ENCODE assay signal across 8 cellular contexts in the genomic region with DNA sequence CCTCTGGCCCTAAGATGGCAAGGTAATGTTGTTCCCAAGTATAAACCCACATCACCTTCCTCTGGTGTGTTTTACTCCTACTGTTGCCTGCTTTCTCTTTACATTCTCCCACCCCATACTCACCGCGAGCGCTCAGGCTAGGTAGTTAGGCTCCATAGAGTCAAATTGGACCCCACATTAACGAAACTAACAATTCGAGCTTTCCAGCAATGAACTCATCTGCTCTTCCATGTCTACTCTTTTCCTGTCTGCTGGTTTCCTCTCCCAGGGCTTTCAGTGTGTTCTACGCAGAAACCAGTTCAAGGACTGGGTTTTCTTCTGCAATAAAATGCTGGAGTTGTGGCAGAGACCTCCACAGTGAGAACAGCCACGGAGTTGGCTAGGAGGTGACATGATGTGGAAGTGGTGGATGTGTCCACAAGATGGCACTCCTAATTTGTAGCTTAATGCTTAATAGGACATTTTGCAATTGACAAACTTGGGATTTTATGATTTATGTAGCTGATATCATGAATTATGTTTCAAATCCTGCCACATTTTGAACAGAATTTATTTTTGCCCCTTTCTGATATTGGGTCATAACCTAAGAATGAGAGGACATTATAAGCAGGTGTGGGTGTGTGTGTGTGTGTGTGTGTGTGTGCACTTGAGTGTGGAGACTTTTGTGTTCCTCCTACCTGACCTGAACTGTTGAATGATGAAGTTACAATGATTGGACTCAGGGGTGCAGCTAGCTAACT. TPM values are rescaled to one million over a fixed set of nuclear protein-coding genes. Genes with fewer than 3 reads are reported as not detected.
DNase-seq lines count a peak whose midpoint lies in the region; ATAC-seq lines count a peak whose summit lies in the region.

No MANE protein-coding gene starts in this region.

- peak overlapping the region; percentile 78 for H3K27ac Mint-ChIP-seq in activated T-cell treated with anti-CD3 and anti-CD28 coated beads, Interleukin-2, amount 50 U/mL, for 72 hours
- H3K27ac Mint-ChIP-seq in activated naive CD8-positive, alpha-beta T cell treated with anti-CD3 and anti-CD28 coated beads, Interleukin-2, amount 10 ng/mL, durations not matched to agents 7 days and 5 days: peak overlapping the region; percentile 53

- no peak for DNase-seq in activated T-cell treated with anti-CD3 and anti-CD28 coated beads, Interleukin-2, amount 50 U/mL, for 72 hours
- DNase-seq in activated T-cell treated with anti-CD3 and anti-CD28 coated beads, Interleukin-2, amount 50 U/mL, for 48 hours: no peak
- DNase-seq in MG63 (peak; percentile 12), kidney glomerular epithelial cell (lab: John Stamatoyannopoulos, UW) (peak; percentile 1), NCI-H1048 (lab: John Stamatoyannopoulos, UW) (no peak)
- no peak for DNase-seq in activated naive CD8-positive, alpha-beta T cell treated with anti-CD3 and anti-CD28 coated beads, Interleukin-2, amount 10 ng/mL, durations not matched to agents 7 days and 5 days
- no peak for DNase-seq in stimulated activated CD4-positive, alpha-beta T cell treated with anti-CD3 and anti-CD28 coated beads, Interleukin-4, amount 100 ng/mL, for 1 hour

- H3K27me3 ChIP-seq in MG63: no peaks in the 10 kb centered on the region

- no peaks in the 10 kb centered on the region for H3K27me3 Mint-ChIP-seq in activated T-cell treated with anti-CD3 and anti-CD28 coated beads, Interleukin-2, amount 50 U/mL, for 72 hours (ENCODE audit: low read depth)
- H3K27me3 Mint-ChIP-seq in activated naive CD8-positive, alpha-beta T cell treated with anti-CD3 and anti-CD28 coated beads, Interleukin-2, amount 10 ng/mL, durations not matched to agents 7 days and 5 days: no peaks in the 10 kb centered on the region

- H3K36me3 ChIP-seq in MG63: peaks cover 9% of the 10 kb centered on the region

- POLR2A ChIA-PET in activated naive CD8-positive, alpha-beta T cell treated with anti-CD3 and anti-CD28 coated beads, Interleukin-2, amount 10 ng/mL, durations not matched to agents 7 days and 5 days (lab: Charles Lee): interaction anchor here (0.9 kb wide), 1 partner anchor 238 kb away, joined by 3 read pairs; no protein-coding TSS in a partner anchor

- H3K4me3 ChIP-seq in MG63: no peak overlapping the region

- H3K4me1 Mint-ChIP-seq in activated T-cell treated with anti-CD3 and anti-CD28 coated beads, Interleukin-2, amount 50 U/mL, for 72 hours (ENCODE audit: low read depth): peaks cover 67% of the 10 kb centered on the region
- H3K4me1 Mint-ChIP-seq in activated naive CD8-positive, alpha-beta T cell treated with anti-CD3 and anti-CD28 coated beads, Interleukin-2, amount 10 ng/mL, durations not matched to agents 7 days and 5 days: peaks cover 34% of the 10 kb centered on the region

- peak overlapping the region; percentile 58 to 64 for H3K4me3 Mint-ChIP-seq in activated T-cell treated with anti-CD3 and anti-CD28 coated beads, Interleukin-2, amount 50 U/mL, for 72 hours
- peak overlapping the region; percentile 56 for H3K4me3 Mint-ChIP-seq in activated naive CD8-positive, alpha-beta T cell treated with anti-CD3 and anti-CD28 coated beads, Interleukin-2, amount 10 ng/mL, durations not matched to agents 7 days and 5 days

- no peaks in the 10 kb centered on the region for H3K9me3 Mint-ChIP-seq in activated T-cell treated with anti-CD3 and anti-CD28 coated beads, Interleukin-2, amount 50 U/mL, for 72 hours
- H3K9me3 Mint-ChIP-seq in activated naive CD8-positive, alpha-beta T cell treated with anti-CD3 and anti-CD28 coated beads, Interleukin-2, amount 10 ng/mL, durations not matched to agents 7 days and 5 days: no peaks in the 10 kb centered on the region

- peaks cover 4 to 6% of the 10 kb centered on the region in 2 donors for H3K36me3 Mint-ChIP-seq in activated T-cell treated with anti-CD3 and anti-CD28 coated beads, Interleukin-2, amount 50 U/mL, for 72 hours (ENCODE audit: insufficient read depth in 2 of 2)
- peaks cover 1% of the 10 kb centered on the region for H3K36me3 Mint-ChIP-seq in activated naive CD8-positive, alpha-beta T cell treated with anti-CD3 and anti-CD28 coated beads, Interleukin-2, amount 10 ng/mL, durations not matched to agents 7 days and 5 days

- ATAC-seq in activated T-cell treated with anti-CD3 and anti-CD28 coated beads, Interleukin-2, amount 50 U/mL, for 72 hours (replicated peaks in 1 of 2): no peak
- ATAC-seq in activated naive CD8-positive, alpha-beta T cell treated with anti-CD3 and anti-CD28 coated beads, Interleukin-2, amount 10 ng/mL, durations not matched to agents 7 days and 5 days (ENCODE audit: low read depth): no peak
- ATAC-seq in HG03108 (IDR thresholded peaks at IDR 0.05; ENCODE audit: unreplicated experiment): no peak

- no peaks in the 10 kb centered on the region for H3K9me3 ChIP-seq in MG63

RNA-seq across cellular contexts. Expression of a gene that starts 2.2 kb away (rescaled TPM):
- 100 to 1,000 TPM; 277 to 309 TPM for total RNA-seq in activated T-cell treated with anti-CD3 and anti-CD28 coated beads, Interleukin-2, amount 50 U/mL, for 72 hours
- total RNA-seq in MG63 (2014; rRNA removed; shearing (Covaris generic); ENCODE audit: low replicate concordance): 67.6 and 69.0 TPM in 2 replicates
- 100 to 1,000 TPM; 216 to 221 TPM for total RNA-seq in activated naive CD8-positive, alpha-beta T cell treated with anti-CD3 and anti-CD28 coated beads, Interleukin-2, amount 10 ng/mL, durations not matched to agents 7 days and 5 days

RNA-seq across cellular contexts. Expression of a gene that starts 50.0 kb away (rescaled TPM):
- total RNA-seq in activated T-cell treated with anti-CD3 and anti-CD28 coated beads, Interleukin-2, amount 50 U/mL, for 72 hours: not detected
- total RNA-seq in MG63 (2014; rRNA removed; shearing (Covaris generic); ENCODE audit: low replicate concordance): not detected in 2 replicates
- total RNA-seq in activated naive CD8-positive, alpha-beta T cell treated with anti-CD3 and anti-CD28 coated beads, Interleukin-2, amount 10 ng/mL, durations not matched to agents 7 days and 5 days: not detected

RNA-seq across cellular contexts. Expression of a gene that starts 57.0 kb away (rescaled TPM):
- 10 to 100 TPM; 16.3 to 16.4 TPM for total RNA-seq in activated T-cell treated with anti-CD3 and anti-CD28 coated beads, Interleukin-2, amount 50 U/mL, for 72 hours
- total RNA-seq in MG63 (2014; rRNA removed; shearing (Covaris generic); ENCODE audit: low replicate concordance): 5.6 and 17.6 TPM in 2 replicates
- 10 to 100 TPM; 11.6 to 14.7 TPM for total RNA-seq in activated naive CD8-positive, alpha-beta T cell treated with anti-CD3 and anti-CD28 coated beads, Interleukin-2, amount 10 ng/mL, durations not matched to agents 7 days and 5 days

Comparison
In these comparisons a context has a peak if more than half of its experiments do, and no peak if none do; other contexts are left out.
1. DNase-seq: peak in MG63 (single experiment) and kidney glomerular epithelial cell (single experiment); none in activated T-cell treated with anti-CD3 and anti-CD28 coated beads, Interleukin-2, amount 50 U/mL, for 72 hours (0 of 2), activated T-cell treated with anti-CD3 and anti-CD28 coated beads, Interleukin-2, amount 50 U/mL, for 48 hours (0 of 2), activated naive CD8-positive, alpha-beta T cell treated with anti-CD3 and anti-CD28 coated beads, Interleukin-2, amount 10 ng/mL, durations not matched to agents 7 days and 5 days (single experiment), NCI-H1048 (single experiment) and stimulated activated CD4-positive, alpha-beta T cell treated with anti-CD3 and anti-CD28 coated beads, Interleukin-4, amount 100 ng/mL, for 1 hour (single experiment).